15 cellular contexts compared by ENCODE assay signal in genomic region chr10:84296071-84296981, GRCh38. TPM values are rescaled to one million over a fixed set of nuclear protein-coding genes. Genes with fewer than 3 reads are reported as not detected.
DNase-seq lines count a peak whose midpoint lies in the region; ATAC-seq, FAIRE-seq and TF ChIP-seq lines count a peak whose summit lies in the region.
"Had no signal": no experiment of that assay in that cellular context is flagged by ENCODE, and none has a peak within 500 bp of the region (broad histone marks: within the 10 kb centered on the region; RNA-seq: fewer than 3 reads in every experiment).

No MANE protein-coding gene starts in this region.

- WGBS in small intestine, 3 donors: 64 to 87% (median 85%) methylated on average over 10 of the region's 10 CpGs

- H3K4me3 ChIP-seq in lower lobe of right lung: no peak overlapping the region
- no peak overlapping the region for H3K4me3 ChIP-seq in small intestine (ENCODE audit: low read depth in 1 of 2, low read length in 2 of 2)
- H3K4me3 ChIP-seq: sigmoid colon had no signal

- peak overlapping the region; percentile 56 for H3K27ac ChIP-seq in lower lobe of right lung
- no peak overlapping the region for H3K27ac ChIP-seq in small intestine (ENCODE audit: low read depth in 1 of 2, low read length in 1 of 2)
- H3K27ac ChIP-seq: C4-2B, sigmoid colon had no signal

- H3K27me3 ChIP-seq in lower lobe of right lung (ENCODE audit: low read depth): no peaks in the 10 kb centered on the region
- H3K27me3 ChIP-seq in small intestine (ENCODE audit: control insufficient read depth in 2 of 2, insufficient read depth in 2 of 2, low read length in 2 of 2): no peaks in the 10 kb centered on the region

- H3K4me1 ChIP-seq in lower lobe of right lung: peaks cover 12% of the 10 kb centered on the region
- H3K4me1 ChIP-seq in small intestine (ENCODE audit: control insufficient read depth in 2 of 2, insufficient read depth in 1 of 2, low read depth in 1 of 2, low read length in 1 of 2): no peaks in the 10 kb centered on the region
- H3K4me1 ChIP-seq: sigmoid colon had no signal

- H3K36me3 ChIP-seq in lower lobe of right lung (no peaks in the 10 kb centered on the region), small intestine (ENCODE audit: control insufficient read depth in 2 of 2, insufficient read depth in 2 of 2, low read length in 2 of 2) (no peaks in the 10 kb centered on the region)
- H3K36me3 ChIP-seq: sigmoid colon had no signal

- DNase-seq in AG08396 (ENCODE audit: low spot score): peak; percentile 72
- DNase-seq in LHCN-M2 (ENCODE audit: low read depth): peak; percentile 88
- DNase-seq in dermis blood vessel endothelial cell: peak; percentile 94
- DNase-seq in lower lobe of right lung: no peak
- no peak for DNase-seq in OCI-M2 (lab: John Stamatoyannopoulos, UW; ENCODE audit: unreplicated experiment)
- DNase-seq in NCI-H2029 (lab: John Stamatoyannopoulos, UW): no peak
- DNase-seq in small intestine: no peak
- no peak for DNase-seq in NCI-H146 treated with DMSO at 0.1 percent for 48 hours (lab: John Stamatoyannopoulos, UW; ENCODE audit: unreplicated experiment)
- DNase-seq: activated CD8-positive, alpha-beta T cell treated with anti-CD3 and anti-CD28 coated beads, Interleukin-2, amount 10 ng/mL, durations not matched to agents 7 days and 5 days; kidney; NCI-H2029 treated with DMSO at 0.1 percent for 48 hours; sigmoid colon had no signal

- ATAC-seq in lower lobe of right lung: peak in 1 of 2 donors; percentile 57
- ATAC-seq: activated CD8-positive, alpha-beta T cell treated with anti-CD3 and anti-CD28 coated beads, Interleukin-2, amount 10 ng/mL, durations not matched to agents 7 days and 5 days had no signal

- no peak for TF ChIP-seq CTCF in lower lobe of right lung (IDR thresholded peaks at IDR 0.05)

- H3K9me3 ChIP-seq in lower lobe of right lung: no peaks in the 10 kb centered on the region
- H3K9me3 ChIP-seq in small intestine (ENCODE audit: control insufficient read depth, low read depth): no peaks in the 10 kb centered on the region
- H3K9me3 ChIP-seq: sigmoid colon had no signal

- intact Hi-C loops in lower lobe of right lung (cut with DNase I): no loop called here

- no peak for FAIRE-seq in small intestine (lab: Jason Lieb, UNC)
- FAIRE-seq: GM12892, kidney had no signal

RNA-seq across cellular contexts. Expression of gene CCSER2, which starts 32.1 kb away (rescaled TPM):
- total RNA-seq in LHCN-M2 (2014; rRNA removed) (20.8 and 25.0 TPM in 2 replicates), dermis blood vessel endothelial cell (22.5 and 32.7 TPM in 2 replicates), lower lobe of right lung (66.1 TPM)
- polyA plus RNA-seq in LHCN-M2 (2012): 14.0 TPM
- 10 to 100 TPM in 2 of 3 donors, 1 to 10 TPM in 1; 9.8 to 22.8 (median 20.0) TPM for polyA plus RNA-seq in small intestine

RNA-seq across cellular contexts. Expression of gene RGR, which starts 51.5 kb away (rescaled TPM):
- total RNA-seq in LHCN-M2 (2014; rRNA removed) (not detected in 2 replicates), dermis blood vessel endothelial cell (not detected in 2 replicates), lower lobe of right lung (not detected)
- not detected for polyA plus RNA-seq in LHCN-M2 (2012)
- polyA plus RNA-seq in small intestine: under 1 TPM in 1 of 3 donors, not detected in 2; 0.04 TPM
- total RNA-seq: activated CD8-positive, alpha-beta T cell treated with anti-CD3 and anti-CD28 coated beads, Interleukin-2, amount 10 ng/mL, durations not matched to agents 7 days and 5 days; kidney had no signal
- polyA plus RNA-seq: sigmoid colon had no signal

RNA-seq across cellular contexts. Expression of gene LRIT1, which starts 55.0 kb away (rescaled TPM):
- total RNA-seq in LHCN-M2 (2014; rRNA removed) (not detected in 2 replicates), dermis blood vessel endothelial cell (not detected in 2 replicates), lower lobe of right lung (not detected)
- not detected for polyA plus RNA-seq in LHCN-M2 (2012)
- not detected for polyA plus RNA-seq in small intestine
- total RNA-seq: activated CD8-positive, alpha-beta T cell treated with anti-CD3 and anti-CD28 coated beads, Interleukin-2, amount 10 ng/mL, durations not matched to agents 7 days and 5 days; kidney; sigmoid colon; SK-MEL-5 had no signal
- polyA plus RNA-seq: sigmoid colon had no signal

Comparison
In these comparisons a context has a peak if more than half of its experiments do, and no peak if none do; other contexts are left out.
1. DNase-seq: peak in AG08396 (single experiment), LHCN-M2 (single experiment) and dermis blood vessel endothelial cell (single experiment); none in lower lobe of right lung (single experiment), OCI-M2 (single experiment), NCI-H2029 (single experiment), small intestine (single experiment) and NCI-H146 treated with DMSO at 0.1 percent for 48 hours (single experiment).